In the genomic region with DNA sequence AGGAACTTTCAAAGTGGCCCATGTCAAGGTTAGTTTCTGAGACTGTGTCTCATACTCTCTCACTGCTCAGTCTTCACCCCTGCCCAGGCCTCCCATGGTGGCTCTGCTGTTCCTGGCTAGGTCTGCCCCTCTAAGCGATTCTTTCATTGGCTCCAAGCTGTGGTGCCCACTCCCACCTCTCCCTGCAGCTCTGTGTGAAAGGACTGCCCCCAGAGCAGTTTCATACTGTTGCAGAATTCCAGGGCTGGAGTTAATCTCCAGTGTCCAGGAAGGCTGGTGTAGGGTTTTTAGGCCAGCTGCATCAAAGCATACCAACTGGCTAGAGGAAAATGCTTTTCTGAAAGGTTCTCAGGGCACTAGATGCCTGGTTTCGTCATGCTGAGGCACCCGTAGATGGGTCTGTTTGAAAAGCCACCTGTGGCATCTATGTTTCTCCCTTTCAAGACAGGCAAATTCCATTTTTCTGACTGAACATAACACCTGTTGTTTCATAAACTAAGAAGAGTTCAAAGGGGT, we compare ENCODE assay signal across 27 cellular contexts.
DNase-seq lines count a peak whose midpoint lies in the region; ATAC-seq and TF ChIP-seq lines count a peak whose summit lies in the region.
"Had no signal": no experiment of that assay in that cellular context is flagged by ENCODE, and none has a peak within 500 bp of the region (broad histone marks: within the 10 kb centered on the region; RNA-seq: fewer than 3 reads in every experiment).

No MANE protein-coding gene starts in this region.

- no peak for DNase-seq in Right ventricle myocardium superior
- DNase-seq in cardiac septum (ENCODE audit: low spot score): no peak
- no peak for DNase-seq in type B pancreatic cell (ENCODE audit: extremely low spot score, unreplicated experiment)
- no peak for DNase-seq in H7
- DNase-seq in NCI-H1105 (lab: John Stamatoyannopoulos, UW): no peak
- no peak for DNase-seq in NCI-H1436 treated with DMSO at 0.1 percent for 48 hours (lab: John Stamatoyannopoulos, UW)
- DNase-seq: activated CD4-positive, alpha-beta T cell treated with anti-CD3 and anti-CD28 coated beads for 36 hours; activated naive CD4-positive, alpha-beta T cell treated with Interleukin-2 at 50 U/mL for 16 hours; activated T-cell treated with anti-CD3 and anti-CD28 coated beads, Interleukin-2, amount 50 U/mL, for 48 hours; CD4-positive, alpha-beta memory T cell; DMS 273 treated with DMSO at 0.1 percent for 48 hours; effector memory CD4-positive, alpha-beta T cell; esophagus squamous epithelium; H9; head of caudate nucleus; left lung; MV-4-11; NCI-H1694 treated with DMSO at 0.1 percent for 48 hours; NCI-H748 treated with DMSO at 0.1 percent for 48 hours; posterior cingulate gyrus; SIG-M5; T-helper 1 cell had no signal

- WGBS in ectodermal cell, 2 experiments: 92 to 96% methylated on average over 3 of the region's 3 CpGs

- ATAC-seq in Right ventricle myocardium superior (ENCODE audit: poor library complexity): peak; percentile 9
- ATAC-seq: activated CD4-positive, alpha-beta T cell treated with anti-CD3 and anti-CD28 coated beads for 36 hours; K562; left lung; stimulated activated memory B cell treated with anti-CD40 and anti-IgM and Interleukin-4, amounts not matched to agents 10 μg/mL and 1 μg/mL and 100 μg/mL, for 72 hours had no signal

- H3K9me3 Mint-ChIP-seq in nephron: no peaks in the 10 kb centered on the region
- no peaks in the 10 kb centered on the region for H3K9me3 Mint-ChIP-seq in type B pancreatic cell
- H3K9me3 Mint-ChIP-seq: H9; stimulated activated memory B cell treated with anti-CD40 and anti-IgM and Interleukin-4, amounts not matched to agents 10 μg/mL and 1 μg/mL and 100 μg/mL, for 72 hours had no signal

- intact Hi-C loops in Right ventricle myocardium superior (cut with DNase I) (loop anchor here (5.0 kb wide), 1 partner anchor 69 kb away; no protein-coding TSS in a partner anchor), cardiac septum (cut with DNase I) (loop anchor here (5.0 kb wide), 1 partner anchor 204 kb away; no protein-coding TSS in a partner anchor)

- H3K9me3 ChIP-seq in ectodermal cell (ENCODE audit: control insufficient read depth, low read length): no peaks in the 10 kb centered on the region
- H3K9me3 ChIP-seq: esophagus squamous epithelium, left lung had no signal

- H3K4me3 Mint-ChIP-seq in nephron (peak overlapping the region; percentile 7 to 17 (median 11)), type B pancreatic cell (peak overlapping the region; percentile 47)
- H3K4me3 Mint-ChIP-seq: activated CD4-positive, alpha-beta T cell treated with anti-CD3 and anti-CD28 coated beads for 36 hours; CD4-positive, alpha-beta memory T cell; H9; stimulated activated memory B cell treated with anti-CD40 and anti-IgM and Interleukin-4, amounts not matched to agents 10 μg/mL and 1 μg/mL and 100 μg/mL, for 72 hours had no signal

- H3K27me3 Mint-ChIP-seq in nephron (ENCODE audit: low read depth) (peaks cover 7% of the 10 kb centered on the region), type B pancreatic cell (no peaks in the 10 kb centered on the region)
- H3K27me3 Mint-ChIP-seq: activated CD4-positive, alpha-beta T cell treated with anti-CD3 and anti-CD28 coated beads for 36 hours; CD4-positive, alpha-beta memory T cell; stimulated activated memory B cell treated with anti-CD40 and anti-IgM and Interleukin-4, amounts not matched to agents 10 μg/mL and 1 μg/mL and 100 μg/mL, for 72 hours had no signal

- H3K4me1 ChIP-seq in ectodermal cell (ENCODE audit: control insufficient read depth, insufficient read depth, low read length): no peaks in the 10 kb centered on the region

- H3K27ac ChIP-seq in ectodermal cell (ENCODE audit: insufficient read depth, low read depth, low read length, poor library complexity, severe bottlenecking): peak overlapping the region; percentile 31
- H3K27ac ChIP-seq: 22Rv1, left lung had no signal

- H3K36me3 ChIP-seq in ectodermal cell (ENCODE audit: control insufficient read depth, insufficient read depth, low read length) (no peaks in the 10 kb centered on the region), H7 (replicated peaks; ENCODE audit: control insufficient read depth, insufficient read depth, low read length) (no peaks in the 10 kb centered on the region)

- H3K4me3 ChIP-seq in ectodermal cell (ENCODE audit: insufficient read depth, low read depth, low read length) (no peak overlapping the region), H7 (ENCODE audit: insufficient read depth, low read depth, low read length) (no peak overlapping the region)
- H3K4me3 ChIP-seq: esophagus squamous epithelium, K562, left lung had no signal

- H3K27me3 ChIP-seq in ectodermal cell (ENCODE audit: control insufficient read depth, insufficient read depth, low read length, poor library complexity, severe bottlenecking): no peaks in the 10 kb centered on the region
- no peaks in the 10 kb centered on the region for H3K27me3 ChIP-seq in H7 (ENCODE audit: control insufficient read depth, insufficient read depth, low read length)
- H3K27me3 ChIP-seq: esophagus squamous epithelium, left lung had no signal

- H3K27ac Mint-ChIP-seq in nephron (peak overlapping the region; percentile 71 to 93 (median 73)), type B pancreatic cell (peak overlapping the region; percentile 46)
- H3K27ac Mint-ChIP-seq: activated CD4-positive, alpha-beta T cell treated with anti-CD3 and anti-CD28 coated beads for 36 hours; CD4-positive, alpha-beta memory T cell; H9; stimulated activated memory B cell treated with anti-CD40 and anti-IgM and Interleukin-4, amounts not matched to agents 10 μg/mL and 1 μg/mL and 100 μg/mL, for 72 hours had no signal

- H3K4me1 Mint-ChIP-seq in nephron (peaks cover 55% of the 10 kb centered on the region), type B pancreatic cell (ENCODE audit: unreplicated experiment) (peaks cover 36% of the 10 kb centered on the region)

- TF ChIP-seq CTCF in nephron (IDR thresholded peaks at IDR 0.05; ENCODE audit: unreplicated experiment in 3 of 3) (no peak), type B pancreatic cell (conservative IDR thresholded peaks at IDR 0.05) (no peak)

- H3K36me3 Mint-ChIP-seq in nephron (ENCODE audit: low read depth) (peaks cover 76% of the 10 kb centered on the region), type B pancreatic cell (peaks cover 59% of the 10 kb centered on the region)
- H3K36me3 Mint-ChIP-seq: CD4-positive, alpha-beta memory T cell; stimulated activated memory B cell treated with anti-CD40 and anti-IgM and Interleukin-4, amounts not matched to agents 10 μg/mL and 1 μg/mL and 100 μg/mL, for 72 hours had no signal
